16 cellular contexts compared by ENCODE assay signal in the genomic region with DNA sequence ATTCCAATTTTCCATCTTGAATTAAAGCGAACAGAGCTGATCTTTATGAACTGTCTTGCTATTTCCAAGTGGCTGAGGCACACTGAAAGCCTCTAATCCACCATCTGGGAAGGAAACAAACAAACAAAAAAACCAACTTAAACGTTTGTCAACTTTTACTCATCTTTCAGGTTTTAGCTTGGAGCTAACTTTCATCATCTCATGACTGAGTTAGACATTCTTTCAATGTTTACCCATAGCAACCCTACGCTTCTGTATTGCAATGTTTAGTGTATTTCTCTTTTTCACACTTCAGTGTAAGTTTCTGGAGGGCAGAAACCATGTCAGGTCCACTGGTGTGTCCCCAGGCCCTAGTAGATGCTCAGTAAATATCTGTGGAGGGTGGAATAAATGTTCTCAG.
A peak's percentile ranks its signal among the peaks of the same experiment; 100 is the strongest.
DNase-seq lines count a peak whose midpoint lies in the region; ATAC-seq and TF ChIP-seq lines count a peak whose summit lies in the region.
"Had no signal": no experiment of that assay in that cellular context is flagged by ENCODE, and none has a peak within 500 bp of the region (broad histone marks: within the 10 kb centered on the region; RNA-seq: fewer than 3 reads in every experiment).

No MANE protein-coding gene starts in this region.

- POLR2A ChIA-PET in PC-3 (lab: Charles Lee; ENCODE audit: unreplicated experiment), result no interaction called here
- POLR2A ChIA-PET in SK-N-SH (lab: Yijun Ruan, JAX), result no interaction called here

- H3K36me3 ChIP-seq in PC-3 (ENCODE audit: low read depth, low read length) (no peaks in the 10 kb centered on the region), osteoblast (ENCODE audit: insufficient read depth, low read length) (no peaks in the 10 kb centered on the region), neuronal stem cell (replicated peaks in 1 of 2; ENCODE audit: control insufficient read depth in 2 of 2, insufficient read depth in 2 of 2, low read length in 2 of 2) (no peaks in the 10 kb centered on the region), SK-N-SH (replicated peaks in 1 of 2; ENCODE audit: control insufficient read depth in 1 of 2, insufficient read depth in 2 of 2, low read length in 1 of 2) (no peaks in the 10 kb centered on the region)
- H3K36me3 ChIP-seq: BLaER1 had no signal

- no peak for TF ChIP-seq EP300 in SK-N-SH (IDR thresholded peaks at IDR 0.05; ENCODE audit: borderline replicate concordance in 1 of 2, low read depth in 1 of 2, low read length in 1 of 2)

- H3K4me3 ChIP-seq in AG10803 (ENCODE audit: low read length) (no peak overlapping the region), PC-3 (ENCODE audit: low read length) (no peak overlapping the region), osteoblast (ENCODE audit: insufficient read depth, low read length) (no peak overlapping the region), neuronal stem cell (ENCODE audit: low read length in 2 of 2) (no peak overlapping the region), SK-N-SH (ENCODE audit: low read depth in 2 of 2, low read length in 1 of 2) (no peak overlapping the region)
- H3K4me3 ChIP-seq: BLaER1 had no signal

- H4K91ac ChIP-seq in neuronal stem cell (ENCODE audit: low read depth, low read length, poor library complexity), result no peak overlapping the region

- H3F3A ChIP-seq in PC-3 (ENCODE audit: low read length, unreplicated experiment) (no peaks in the 10 kb centered on the region), SK-N-SH (replicated peaks; ENCODE audit: insufficient read depth) (no peaks in the 10 kb centered on the region)

- no peak overlapping the region for H4K8ac ChIP-seq in neuronal stem cell (ENCODE audit: low read depth, low read length)

- no peak for TF ChIP-seq RAD21 in SK-N-SH (IDR thresholded peaks at IDR 0.05; ENCODE audit: low read length)

- H2AK5ac ChIP-seq in neuronal stem cell (ENCODE audit: low read depth, low read length), result no peak overlapping the region

- H3K79me1 ChIP-seq in neuronal stem cell (ENCODE audit: low read depth, low read length), result no peaks in the 10 kb centered on the region

- H2BK15ac ChIP-seq in neuronal stem cell (ENCODE audit: low read length), result no peak overlapping the region

- no peak overlapping the region for H2BK12ac ChIP-seq in neuronal stem cell (ENCODE audit: low read length)

- no peak overlapping the region for H2AFZ ChIP-seq in PC-3 (ENCODE audit: low read length)
- peak overlapping the region; percentile 55 for H2AFZ ChIP-seq in osteoblast (ENCODE audit: low read length)
- no peak overlapping the region for H2AFZ ChIP-seq in neuronal stem cell (ENCODE audit: low read length)
- no peak overlapping the region for H2AFZ ChIP-seq in SK-N-SH (ENCODE audit: low read depth)

- H3K23ac ChIP-seq in neuronal stem cell (ENCODE audit: low read depth, low read length, poor library complexity), result no peak overlapping the region

- H3K9ac ChIP-seq in PC-3 (ENCODE audit: low read length), result no peak overlapping the region
- no peak overlapping the region for H3K9ac ChIP-seq in neuronal stem cell (ENCODE audit: low read depth, low read length, poor library complexity)
- no peak overlapping the region for H3K9ac ChIP-seq in SK-N-SH
- H3K9ac ChIP-seq: BLaER1 had no signal

- TF ChIP-seq CTCF in AG10803 (conservative IDR thresholded peaks at IDR 0.05; ENCODE audit: low read length) (no peak), PC-3 (conservative IDR thresholded peaks at IDR 0.05; ENCODE audit: low read depth, low read length) (no peak), osteoblast (IDR thresholded peaks at IDR 0.05; ENCODE audit: extremely low read depth, low read depth, low read length) (no peak), SK-N-SH (IDR thresholded peaks at IDR 0.05) (no peak)

- CTCF ChIA-PET in PC-3 (lab: Charles Lee) (no interaction called here), SK-N-SH (lab: Yijun Ruan, JAX) (interaction anchor here (1.0 kb wide), 1 partner anchor 139 kb away, joined by 4 read pairs; no protein-coding TSS in a partner anchor)

- H2BK5ac ChIP-seq in neuronal stem cell (ENCODE audit: low read length), result no peak overlapping the region

- peak; percentile 53; the same call in 1 of the 2 replicates for ATAC-seq in PC-3
- no peak for ATAC-seq in HG02642 (IDR thresholded peaks at IDR 0.05; ENCODE audit: poor library complexity, unreplicated experiment)
- ATAC-seq: HCT116 had no signal

- WGBS in neuronal stem cell (ENCODE audit: extremely low coverage in 2 of 2, insufficient read length in 2 of 2, insufficient replicate concordance in 1 of 2), 2 donors, result no CpG with 5 or more reads among the region's 3 CpGs
- 1% methylated on average over 3 of the region's 3 CpGs for WGBS in SK-N-SH (ENCODE audit: low lambda C conversion rate)

- H3K9me3 ChIP-seq in PC-3 (ENCODE audit: low read length), result no peaks in the 10 kb centered on the region
- H3K9me3 ChIP-seq in osteoblast (ENCODE audit: low read depth, low read length), result no peaks in the 10 kb centered on the region
- no peaks in the 10 kb centered on the region for H3K9me3 ChIP-seq in neuronal stem cell (replicated peaks in 1 of 2; ENCODE audit: control insufficient read depth in 2 of 2, insufficient read depth in 1 of 2, low read depth in 1 of 2, low read length in 2 of 2)
- no peaks in the 10 kb centered on the region for H3K9me3 ChIP-seq in SK-N-SH
- H3K9me3 ChIP-seq: BLaER1, Caco-2 had no signal

- H3K4me1 ChIP-seq in PC-3 (ENCODE audit: insufficient read depth, low read length), result peaks cover 26% of the 10 kb centered on the region
- H3K4me1 ChIP-seq in osteoblast (ENCODE audit: insufficient read depth, low read length), result peaks cover 4% of the 10 kb centered on the region
- H3K4me1 ChIP-seq in neuronal stem cell (ENCODE audit: control insufficient read depth in 2 of 2, insufficient read depth in 1 of 2, low read depth in 1 of 2, low read length in 2 of 2), result peaks cover 0 to 2% of the 10 kb centered on the region in 2 donors
- no peaks in the 10 kb centered on the region for H3K4me1 ChIP-seq in SK-N-SH (ENCODE audit: control insufficient read depth in 1 of 2, insufficient read depth in 2 of 2, low read depth in 1 of 2, low read length in 1 of 2)
- H3K4me1 ChIP-seq: BLaER1, Caco-2 had no signal

- intact Hi-C loops in PC-3 (cut with micrococcal nuclease), result no loop called here

- H3K4me2 ChIP-seq in PC-3 (ENCODE audit: low read length) (0 out of 2 replicates have a peak overlapping the region, but pooled peaks have one; percentile 20), osteoblast (ENCODE audit: insufficient read depth, low read length) (no peak overlapping the region), neuronal stem cell (ENCODE audit: insufficient read depth, low read length, poor library complexity, severe bottlenecking) (no peak overlapping the region), SK-N-SH (no peak overlapping the region)
- H3K4me2 ChIP-seq: BLaER1 had no signal

- H3K14ac ChIP-seq in neuronal stem cell (ENCODE audit: low read length), result no peak overlapping the region

- H3K4ac ChIP-seq in neuronal stem cell (ENCODE audit: low read length), result no peak overlapping the region

- H3K27ac ChIP-seq in PC-3 (ENCODE audit: low read length) (no peak overlapping the region), epithelial cell of prostate (peak overlapping the region; percentile 48), osteoblast (ENCODE audit: low read depth, low read length) (no peak overlapping the region), neuronal stem cell (replicated peaks; ENCODE audit: low read length) (no peak overlapping the region), SK-N-SH (ENCODE audit: low read depth in 2 of 2, low read length in 1 of 2) (no peak overlapping the region)
- H3K27ac ChIP-seq: 22Rv1, BLaER1 had no signal

- no peaks in the 10 kb centered on the region for H3K9me2 ChIP-seq in PC-3 (replicated peaks; ENCODE audit: low read length)
- no peaks in the 10 kb centered on the region for H3K9me2 ChIP-seq in SK-N-SH

- H3K18ac ChIP-seq in neuronal stem cell (ENCODE audit: low read length), result no peak overlapping the region

- BruUV-seq in PC-3 (replicated peaks; lab: Mats Ljungman, UMichigan), result no TSS peak

- no peaks in the 10 kb centered on the region for H3K79me2 ChIP-seq in PC-3 (ENCODE audit: low read length)
- H3K79me2 ChIP-seq in osteoblast (ENCODE audit: insufficient read depth, low read length), result no peaks in the 10 kb centered on the region
- H3K79me2 ChIP-seq in SK-N-SH (ENCODE audit: insufficient read depth), result no peaks in the 10 kb centered on the region

- H4K20me1 ChIP-seq in PC-3 (ENCODE audit: low read length) (no peaks in the 10 kb centered on the region), osteoblast (ENCODE audit: insufficient read depth, low read length) (no peaks in the 10 kb centered on the region), SK-N-SH (ENCODE audit: insufficient read depth) (no peaks in the 10 kb centered on the region)
- H4K20me1 ChIP-seq: BLaER1 had no signal

- no peaks in the 10 kb centered on the region for H3K27me3 ChIP-seq in PC-3 (ENCODE audit: low read length)
- H3K27me3 ChIP-seq in osteoblast (ENCODE audit: insufficient read depth, low read length), result no peaks in the 10 kb centered on the region
- H3K27me3 ChIP-seq in neuronal stem cell (ENCODE audit: control insufficient read depth in 3 of 3, insufficient read depth in 3 of 3, low read depth in 1 of 3, low read length in 3 of 3), result no peaks in the 10 kb centered on the region
- H3K27me3 ChIP-seq in SK-N-SH (ENCODE audit: insufficient read depth), result no peaks in the 10 kb centered on the region
- H3K27me3 ChIP-seq: BLaER1 had no signal

- H2BK120ac ChIP-seq in neuronal stem cell (ENCODE audit: low read depth, low read length), result no peak overlapping the region

- DNase-seq in AG10803 (ENCODE audit: low read depth), result peak; percentile 26
- peak; percentile 64 for DNase-seq in PC-3
- no peak for DNase-seq in epithelial cell of prostate (ENCODE audit: low read depth, low spot score)
- no peak for DNase-seq in osteoblast (ENCODE audit: insufficient read length, low spot score, missing footprints)
- no peak for DNase-seq in neuronal stem cell (ENCODE audit: low spot score)
- no peak for DNase-seq in middle frontal gyrus (ENCODE audit: extremely low spot score, low spot score)
- no peak for DNase-seq in SK-N-SH
- DNase-seq: AML-193; Caco-2; CD8-positive, alpha-beta memory T cell; DND-41; GF-D8 had no signal

TF ChIP-seq in SK-N-SH, 30 proteins besides CTCF, POLR2A, EP300 and RAD21 (continues in another document):
- TF ChIP-seq YY1 (IDR thresholded peaks at IDR 0.05; ENCODE audit: low read depth), result no peak
- TF ChIP-seq, protein P1, sequence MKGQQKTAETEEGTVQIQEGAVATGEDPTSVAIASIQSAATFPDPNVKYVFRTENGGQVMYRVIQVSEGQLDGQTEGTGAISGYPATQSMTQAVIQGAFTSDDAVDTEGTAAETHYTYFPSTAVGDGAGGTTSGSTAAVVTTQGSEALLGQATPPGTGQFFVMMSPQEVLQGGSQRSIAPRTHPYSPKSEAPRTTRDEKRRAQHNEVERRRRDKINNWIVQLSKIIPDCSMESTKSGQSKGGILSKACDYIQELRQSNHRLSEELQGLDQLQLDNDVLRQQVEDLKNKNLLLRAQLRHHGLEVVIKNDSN (IDR thresholded peaks at IDR 0.05; ENCODE audit: borderline replicate concordance, low read depth), result no peak
- no peak for TF ChIP-seq RXRA (IDR thresholded peaks at IDR 0.05; ENCODE audit: borderline replicate concordance, low read depth)

Comparison
In these comparisons a context has a peak if more than half of its experiments do, and no peak if none do; other contexts are left out.
1. DNase-seq: peak in AG10803 (single experiment) and PC-3 (single experiment); none in epithelial cell of prostate (single experiment), osteoblast (single experiment), neuronal stem cell (single experiment), middle frontal gyrus (single experiment) and SK-N-SH (single experiment).